ENCODE assay signal across 32 cellular contexts in the genomic region with DNA sequence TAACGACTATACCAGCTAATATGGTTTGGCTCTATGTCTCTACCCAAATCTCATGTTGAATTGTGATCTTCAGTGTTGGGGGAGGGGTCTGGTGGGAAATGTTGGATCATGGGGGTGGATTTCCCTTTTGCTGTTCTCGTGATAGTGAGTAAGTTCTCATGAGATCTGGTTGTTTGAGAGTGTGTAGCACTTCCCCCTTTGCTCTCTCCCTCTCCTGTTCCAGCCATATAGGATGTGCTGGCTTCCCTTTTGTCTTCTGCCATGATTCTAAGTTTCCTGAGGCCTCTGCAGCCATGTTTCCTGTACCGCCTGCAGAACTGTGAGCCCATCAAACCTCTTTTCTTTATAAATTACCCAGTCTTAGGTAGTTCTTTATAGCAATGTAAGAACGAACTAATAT.
"Had no signal": no experiment of that assay in that cellular context is flagged by ENCODE, and none has a peak within 500 bp of the region (broad histone marks: within the 10 kb centered on the region; RNA-seq: fewer than 3 reads in every experiment).

No MANE protein-coding gene starts in this region.

- DNase-seq: activated CD4-positive, alpha-beta T cell treated with anti-CD3 and anti-CD28 coated beads for 1 hour; activated CD4-positive, alpha-beta T cell treated with anti-CD3 and anti-CD28 coated beads, Interleukin-2, amount 10 ng/mL, durations not matched to agents 7 days and 5 days; activated CD8-positive, alpha-beta T cell treated with anti-CD3 and anti-CD28 coated beads for 36 hours; activated gamma-delta T cell treated with Interleukin-2 at 50 U/mL for 16 hours; activated naive CD4-positive, alpha-beta T cell treated with anti-CD3 and anti-CD28 coated beads, Interleukin-2, amount 50 U/mL, for 16 hours; activated T-cell treated with anti-CD3 and anti-CD28 coated beads, Interleukin-2, amount 50 U/mL, for 4 hours; amygdala; central memory CD4-positive, alpha-beta T cell; foreskin fibroblast; head of caudate nucleus; hypothalamus; immature natural killer cell; kidney; left colon; naive B cell; nephron progenitor cell; pancreas; retina; stimulated activated CD4-positive, alpha-beta T cell treated with anti-CD3 and anti-CD28 coated beads, Interleukin-12 subunit alpha, Interleukin-12 subunit beta, amount 100 ng/mL, for 4 hours; stimulated activated CD4-positive, alpha-beta T cell treated with anti-CD3 and anti-CD28 coated beads, Interleukin-4, amount 100 ng/mL, for 24 hours; stimulated activated naive B cell treated with anti-CD40 and anti-IgM and Interleukin-4, amounts not matched to agents 10 μg/mL and 1 μg/mL and 100 μg/mL, for 72 hours; T-helper 2 cell; transverse colon; uterus had no signal

- H3K4me3 Mint-ChIP-seq: activated CD4-positive, alpha-beta T cell treated with anti-CD3 and anti-CD28 coated beads, Interleukin-2, amount 10 ng/mL, durations not matched to agents 7 days and 5 days; activated CD8-positive, alpha-beta T cell treated with anti-CD3 and anti-CD28 coated beads for 36 hours; activated T-cell treated with anti-CD3 and anti-CD28 coated beads, Interleukin-2, amount 50 U/mL, for 4 hours; activated T-helper 17 cell treated with anti-CD3 and anti-CD28 coated beads, Interleukin-2, amount 50 U/mL, for 72 hours; mesothelial cell of epicardium; nephron progenitor cell; stimulated activated naive B cell treated with anti-CD40 and anti-IgM and Interleukin-4, amounts not matched to agents 10 μg/mL and 1 μg/mL and 100 μg/mL, for 72 hours; WTC11 had no signal

- H3K4me3 ChIP-seq: breast epithelium, pancreas, prostate gland, skin epidermis, transverse colon, uterus had no signal

- FAIRE-seq: kidney, pancreas had no signal

- H3K27me3 ChIP-seq: breast epithelium, pancreas, transverse colon, uterus had no signal

- H3K9me3 ChIP-seq: breast epithelium, pancreas, prostate gland, transverse colon, uterus had no signal

- H3K27me3 Mint-ChIP-seq: activated CD4-positive, alpha-beta T cell treated with anti-CD3 and anti-CD28 coated beads, Interleukin-2, amount 10 ng/mL, durations not matched to agents 7 days and 5 days; activated CD8-positive, alpha-beta T cell treated with anti-CD3 and anti-CD28 coated beads for 36 hours; activated T-helper 17 cell treated with anti-CD3 and anti-CD28 coated beads, Interleukin-2, amount 50 U/mL, for 72 hours; naive B cell; stimulated activated naive B cell treated with anti-CD40 and anti-IgM and Interleukin-4, amounts not matched to agents 10 μg/mL and 1 μg/mL and 100 μg/mL, for 72 hours had no signal

- H3K27ac ChIP-seq: breast epithelium, pancreas, prostate gland, skin epidermis, transverse colon, uterus had no signal

- H3K27ac Mint-ChIP-seq: activated CD4-positive, alpha-beta T cell treated with anti-CD3 and anti-CD28 coated beads, Interleukin-2, amount 10 ng/mL, durations not matched to agents 7 days and 5 days; activated CD8-positive, alpha-beta T cell treated with anti-CD3 and anti-CD28 coated beads for 36 hours; activated T-helper 17 cell treated with anti-CD3 and anti-CD28 coated beads, Interleukin-2, amount 50 U/mL, for 72 hours; mesothelial cell of epicardium; nephron progenitor cell; stimulated activated naive B cell treated with anti-CD40 and anti-IgM and Interleukin-4, amounts not matched to agents 10 μg/mL and 1 μg/mL and 100 μg/mL, for 72 hours; WTC11 had no signal

- H3K4me1 ChIP-seq: breast epithelium, uterus had no signal

- H3K9me3 Mint-ChIP-seq: activated CD8-positive, alpha-beta T cell treated with anti-CD3 and anti-CD28 coated beads for 36 hours; immature natural killer cell had no signal

- H3K36me3 ChIP-seq: breast epithelium, pancreas, prostate gland, transverse colon, uterus had no signal

- ATAC-seq: activated CD8-positive, alpha-beta T cell treated with anti-CD3 and anti-CD28 coated beads for 36 hours; activated T-cell treated with anti-CD3 and anti-CD28 coated beads, Interleukin-2, amount 50 U/mL, for 4 hours; activated T-helper 17 cell treated with anti-CD3 and anti-CD28 coated beads, Interleukin-2, amount 50 U/mL, for 72 hours; esophagus mucosa; left colon; pancreas; sciatic nerve; stimulated activated naive B cell treated with anti-CD40 and anti-IgM and Interleukin-4, amounts not matched to agents 10 μg/mL and 1 μg/mL and 100 μg/mL, for 72 hours; WTC11 had no signal
